In the genomic region with DNA sequence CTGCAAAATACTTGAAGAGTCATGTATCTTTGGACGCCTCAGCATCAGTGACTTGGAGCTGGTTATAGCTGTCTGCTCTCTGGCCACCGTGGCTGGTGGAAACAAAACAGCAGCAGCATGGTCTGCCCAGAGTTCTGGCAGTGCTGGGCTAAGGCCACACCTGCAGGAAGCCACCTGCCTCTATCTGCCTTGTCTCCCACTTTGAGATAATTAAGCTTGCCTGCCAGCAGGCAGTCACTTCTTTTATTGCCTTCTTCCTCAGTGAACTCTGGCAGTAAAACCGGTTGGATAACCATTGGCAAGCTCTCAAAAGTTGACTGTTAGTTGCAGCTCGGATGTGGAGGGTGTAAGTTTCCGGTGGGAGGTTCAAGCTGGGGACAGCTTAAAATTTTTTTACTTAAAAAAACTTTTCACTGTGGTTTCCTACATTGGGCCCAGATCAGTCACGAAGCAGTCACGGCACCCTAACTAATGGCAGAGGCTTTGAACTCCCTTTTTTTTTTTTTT, we compare ENCODE assay signal across 8 cellular contexts. TPM values are rescaled to one million over a fixed set of nuclear protein-coding genes. Genes with fewer than 3 reads are reported as not detected.
A peak's percentile ranks its signal among the peaks of the same experiment; 100 is the strongest.
DNase-seq lines count a peak whose midpoint lies in the region; ATAC-seq and TF ChIP-seq lines count a peak whose summit lies in the region.

No MANE protein-coding gene starts in this region.

- TF ChIP-seq RAD21 in IMR-90 (IDR thresholded peaks at IDR 0.05; ENCODE audit: low read length): no peak

- peak overlapping the region; percentile 45; the same call in 1 of the 2 replicates for H3K56ac ChIP-seq in IMR-90 (ENCODE audit: extremely low read depth, insufficient read depth, low read length)

- H2AFZ ChIP-seq in IMR-90 (replicated peaks; ENCODE audit: low read length, poor library complexity): peak overlapping the region; percentile 52

- dilution Hi-C loops in IMR-90 (cut with HindIII; ENCODE audit: low sequenced_read_pairs, unreplicated experiment): no loop called here

- peaks cover 10% of the 10 kb centered on the region for H3K9me3 Mint-ChIP-seq in Caco-2 (ENCODE audit: unreplicated experiment)
- peaks cover 5% of the 10 kb centered on the region for H3K9me3 Mint-ChIP-seq in T-helper 1 cell treated with Interleukin-12 subunit alpha and Interleukin-12 subunit beta and Interleukin-4 antibody, amounts not matched to agents 30 μg/mL and 1 μg/mL, for 36 hours

- H4K5ac ChIP-seq in IMR-90 (ENCODE audit: low read depth, low read length): peak overlapping the region; percentile 84

- H3K27me3 ChIP-seq in Caco-2 (replicated peaks; ENCODE audit: control insufficient read depth, insufficient read depth, low read length): no peaks in the 10 kb centered on the region
- H3K27me3 ChIP-seq in IMR-90 (ENCODE audit: control insufficient read depth, insufficient read depth, low read length): no peaks in the 10 kb centered on the region
- no peaks in the 10 kb centered on the region for H3K27me3 ChIP-seq in WERI-Rb-1 (ENCODE audit: insufficient read depth, low read depth, severe bottlenecking)

- peak overlapping the region; percentile 65 for H2AK5ac ChIP-seq in IMR-90 (ENCODE audit: low read depth, low read length)

- H3K4ac ChIP-seq in IMR-90 (ENCODE audit: low read depth, low read length): peak overlapping the region; percentile 79

- H3K27ac Mint-ChIP-seq in Caco-2 (ENCODE audit: unreplicated experiment): peak overlapping the region; percentile 61
- H3K27ac Mint-ChIP-seq in T-helper 1 cell treated with Interleukin-12 subunit alpha and Interleukin-12 subunit beta and Interleukin-4 antibody, amounts not matched to agents 30 μg/mL and 1 μg/mL, for 36 hours: peak overlapping the region; percentile 85

- H3K9me3 ChIP-seq in Caco-2 (no peaks in the 10 kb centered on the region), IMR-90 (ENCODE audit: control insufficient read depth, insufficient read depth, low read length) (no peaks in the 10 kb centered on the region), WERI-Rb-1 (ENCODE audit: severe bottlenecking) (peaks cover 4% of the 10 kb centered on the region)

- H3K4me3 ChIP-seq in Caco-2 (ENCODE audit: low read depth, low read length): no peak overlapping the region
- no peak overlapping the region for H3K4me3 ChIP-seq in IMR-90 (ENCODE audit: insufficient read depth, low read depth, low read length)
- H3K4me3 ChIP-seq in WERI-Rb-1 (ENCODE audit: low read depth, low read length): no peak overlapping the region

- ATAC-seq in GM21381 (IDR thresholded peaks at IDR 0.05; ENCODE audit: unreplicated experiment) (peak; percentile 44), IMR-90 (ENCODE audit: low read depth) (0 out of 2 replicates have a peak, but pooled peaks have one; percentile 1)

- H3K23ac ChIP-seq in IMR-90 (ENCODE audit: low read depth, low read length): peak overlapping the region; percentile 99

- H2BK5ac ChIP-seq in IMR-90 (ENCODE audit: low read depth, low read length, poor library complexity, severe bottlenecking): peak overlapping the region; percentile 98

- intact Hi-C loops in Caco-2 (cut with micrococcal nuclease; ENCODE audit: unreplicated experiment): loop anchor here (1.0 kb wide), 2 partner anchors 18 to 82 kb away; a partner anchor contains a TSS
- intact Hi-C loops in IMR-90 (cut with micrococcal nuclease): loop anchor here (5.0 kb wide), 1 partner anchor 221 kb away; no protein-coding TSS in a partner anchor

- DNase-seq in Caco-2 (peak; percentile 77 to 88), IMR-90 (peak; percentile 89), astrocyte of the hippocampus (ENCODE audit: low read depth, low spot score) (peak; percentile 87), islet precursor cell (peak; percentile 94), WERI-Rb-1 (no peak)
- peak in 2 of 3 donors; percentile 31 to 33 for DNase-seq in stimulated activated CD4-positive, alpha-beta T cell treated with anti-CD3 and anti-CD28 coated beads, TNF-alpha, amount 100 ng/mL, for 1 hour (ENCODE audit: low read depth in 3 of 3, low spot score in 1 of 3)

- H4K8ac ChIP-seq in IMR-90 (ENCODE audit: low read depth in 2 of 2, low read length in 2 of 2): peak overlapping the region; percentile 40 to 79; a peak in 2 of 4 replicates

- no peak; the same call in 1 of the 2 replicates for TF ChIP-seq POLR2A in IMR-90 (IDR thresholded peaks at IDR 0.05; ENCODE audit: low read depth, low read length)

- peaks cover 32% of the 10 kb centered on the region for H3K4me1 Mint-ChIP-seq in Caco-2 (ENCODE audit: low read depth, unreplicated experiment)
- peaks cover 68% of the 10 kb centered on the region for H3K4me1 Mint-ChIP-seq in T-helper 1 cell treated with Interleukin-12 subunit alpha and Interleukin-12 subunit beta and Interleukin-4 antibody, amounts not matched to agents 30 μg/mL and 1 μg/mL, for 36 hours (ENCODE audit: low read depth)

- POLR2A ChIA-PET in Caco-2 (lab: Charles Lee) (interaction anchor here (1.2 to 1.8 kb wide), 2 partner anchors 25 to 83 kb away, joined by 6 to 26 read pairs; a partner anchor contains a TSS), IMR-90 (lab: Charles Lee; ENCODE audit: unreplicated experiment) (interaction anchor here (0.6 to 0.7 kb wide), 4 partner anchors 24 to 143 kb away, joined by 3 to 12 read pairs (median 4); a partner anchor contains a TSS)

- H3K14ac ChIP-seq in IMR-90 (replicated peaks; ENCODE audit: low read depth, low read length): peak overlapping the region; percentile 86

- peaks cover 19% of the 10 kb centered on the region for H3K9me1 ChIP-seq in IMR-90 (ENCODE audit: insufficient read depth, low read length)

- H4K20me1 ChIP-seq in IMR-90 (ENCODE audit: insufficient read depth, low read length): no peaks in the 10 kb centered on the region; the same call in 1 of the 2 replicates

- CTCF ChIA-PET in Caco-2 (lab: Charles Lee): interaction anchor here (0.8 to 1.4 kb wide), 5 partner anchors 18 to 128 kb away, joined by 3 to 9 read pairs (median 5); a partner anchor contains a TSS
- CTCF ChIA-PET in IMR-90 (lab: Yijun Ruan, JAX): interaction anchor here (0.7 to 1.3 kb wide), 4 partner anchors 17 to 381 kb away, joined by 3 to 8 read pairs (median 3); no protein-coding TSS in a partner anchor

- peak overlapping the region; percentile 75; the same call in 2 of the 3 replicates for H2BK15ac ChIP-seq in IMR-90 (ENCODE audit: low read depth, low read length)

- BruUV-seq in Caco-2 (replicated peaks; lab: Mats Ljungman, UMichigan): no TSS peak
- no TSS peak for BruUV-seq in IMR-90 (replicated peaks; lab: Mats Ljungman, UMichigan)

- WGBS in IMR-90 (ENCODE audit: extremely low coverage in 2 of 2, insufficient read length in 1 of 2), 2 experiments: 43% methylated on average over 1 of the region's 7 CpGs; no CpG with 5 or more reads in 1 of the 2 experiments

- peak overlapping the region; percentile 69 for H3K18ac ChIP-seq in IMR-90 (ENCODE audit: low read depth, low read length)

- peak overlapping the region; percentile 1 for H2AK9ac ChIP-seq in IMR-90 (replicated peaks; ENCODE audit: low read depth, low read length, poor library complexity)

- H3K27ac ChIP-seq in IMR-90 (ENCODE audit: insufficient read depth, low read length) (peak overlapping the region; percentile 82), WERI-Rb-1 (no peak overlapping the region)

- H2BK120ac ChIP-seq in IMR-90 (ENCODE audit: low read depth, low read length): peak overlapping the region; percentile 60

- peaks cover 38% of the 10 kb centered on the region for H3K4me1 ChIP-seq in Caco-2
- H3K4me1 ChIP-seq in IMR-90 (ENCODE audit: control insufficient read depth, insufficient read depth, low read length): peaks cover 25% of the 10 kb centered on the region

- H3K79me1 ChIP-seq in IMR-90 (ENCODE audit: low read depth in 1 of 2, low read length in 2 of 2): peaks cover 10 to 70% of the 10 kb centered on the region in 2 experiments; a peak in 3 of 4 replicates

- H3K27me3 Mint-ChIP-seq in Caco-2 (ENCODE audit: insufficient read depth, unreplicated experiment): no peaks in the 10 kb centered on the region
- no peaks in the 10 kb centered on the region for H3K27me3 Mint-ChIP-seq in T-helper 1 cell treated with Interleukin-12 subunit alpha and Interleukin-12 subunit beta and Interleukin-4 antibody, amounts not matched to agents 30 μg/mL and 1 μg/mL, for 36 hours (ENCODE audit: low read depth)

- peak overlapping the region; percentile 40 for H3K4me3 Mint-ChIP-seq in Caco-2 (ENCODE audit: unreplicated experiment)
- peak overlapping the region; percentile 52 for H3K4me3 Mint-ChIP-seq in T-helper 1 cell treated with Interleukin-12 subunit alpha and Interleukin-12 subunit beta and Interleukin-4 antibody, amounts not matched to agents 30 μg/mL and 1 μg/mL, for 36 hours

- H3K4me2 ChIP-seq in IMR-90 (ENCODE audit: low read depth, low read length): peak overlapping the region; percentile 79

- no peak for TF ChIP-seq CTCF in Caco-2 (IDR thresholded peaks at IDR 0.05; ENCODE audit: insufficient read depth in 1 of 2, low read depth in 1 of 2, low read length in 1 of 2, severe bottlenecking in 1 of 2, unreplicated experiment in 1 of 2)
- TF ChIP-seq CTCF in IMR-90 (conservative IDR thresholded peaks at IDR 0.05; ENCODE audit: low read depth, low read length): no peak
- TF ChIP-seq CTCF in WERI-Rb-1 (IDR thresholded peaks at IDR 0.05; ENCODE audit: low read depth, low read length): no peak

- H3K36me3 Mint-ChIP-seq in Caco-2 (ENCODE audit: insufficient read depth, unreplicated experiment): peaks cover 14% of the 10 kb centered on the region
- peaks cover 9% of the 10 kb centered on the region for H3K36me3 Mint-ChIP-seq in T-helper 1 cell treated with Interleukin-12 subunit alpha and Interleukin-12 subunit beta and Interleukin-4 antibody, amounts not matched to agents 30 μg/mL and 1 μg/mL, for 36 hours (ENCODE audit: low read depth)

- H2BK20ac ChIP-seq in IMR-90 (ENCODE audit: low read depth, low read length): peak overlapping the region; percentile 75; the same call in 1 of the 2 replicates

- peak overlapping the region; percentile 84 for H4K91ac ChIP-seq in IMR-90 (ENCODE audit: insufficient read depth, low read depth, low read length)

- H3K36me3 ChIP-seq in Caco-2 (ENCODE audit: control insufficient read depth, insufficient read depth, low read length): no peaks in the 10 kb centered on the region
- no peaks in the 10 kb centered on the region for H3K36me3 ChIP-seq in IMR-90 (ENCODE audit: control insufficient read depth, insufficient read depth, low read length)
- H3K36me3 ChIP-seq in WERI-Rb-1: no peaks in the 10 kb centered on the region

- H3K9ac ChIP-seq in IMR-90 (ENCODE audit: low read depth, low read length): peak overlapping the region; percentile 43; the same call in 1 of the 2 replicates

- in situ Hi-C loops in IMR-90 (cut with MboI; ENCODE audit: low sequenced_read_pairs): no loop called here

RNA-seq across cellular contexts. Expression of a gene that starts 4.9 kb away (rescaled TPM):
- total RNA-seq in Caco-2 (2022) (19.2 and 19.4 TPM in 2 replicates), IMR-90 (2012; rRNA removed) (36.1 and 37.5 TPM in 2 replicates)
- 42.6 and 53.4 TPM in 2 replicates for polyA plus RNA-seq in IMR-90 (2012; rRNA removed)
- 34.9 and 58.2 TPM in 2 replicates for polyA plus RNA-seq in IMR-90 (2012; cell fraction: cytosol; rRNA removed)
- polyA plus RNA-seq in IMR-90 (2012; cell fraction: nucleus; rRNA removed; ENCODE audit: low replicate concordance): 10.7 and 26.3 TPM in 2 replicates

RNA-seq across cellular contexts. Expression of a gene that starts 24.7 kb away (rescaled TPM):
- total RNA-seq in Caco-2 (2022) (55.8 and 62.2 TPM in 2 replicates), IMR-90 (2012; rRNA removed) (50.2 and 56.1 TPM in 2 replicates)
- polyA plus RNA-seq in IMR-90 (2012; rRNA removed): 26.6 and 28.1 TPM in 2 replicates
- polyA plus RNA-seq in IMR-90 (2012; cell fraction: cytosol; rRNA removed): 10.3 and 10.5 TPM in 2 replicates
- 11.6 and 41.1 TPM in 2 replicates for polyA plus RNA-seq in IMR-90 (2012; cell fraction: nucleus; rRNA removed; ENCODE audit: low replicate concordance)
